1 cellular context compared by ENCODE assay signal in the genomic region with DNA sequence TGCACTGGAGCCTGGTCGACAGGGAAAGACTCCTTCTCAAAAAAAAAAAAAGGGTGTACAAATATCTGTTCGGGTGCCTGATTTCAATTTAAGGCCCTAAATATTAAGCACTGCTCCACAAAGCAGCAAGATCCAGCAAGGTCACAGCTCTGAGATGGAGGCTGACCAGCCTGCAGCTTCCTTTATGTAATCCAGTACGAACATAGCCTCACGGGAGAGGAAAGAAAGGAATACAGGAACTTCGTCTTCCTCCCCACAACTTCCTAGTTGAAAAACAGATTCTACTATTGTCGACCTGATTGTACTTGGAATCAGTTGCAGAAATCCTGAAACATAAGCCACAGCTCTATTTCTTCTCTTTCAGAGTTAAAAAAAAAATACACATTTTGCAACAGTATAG.
TF ChIP-seq lines count a peak whose summit lies in the region.

No MANE protein-coding gene starts in this region.

TF ChIP-seq in GM23338, 12 proteins besides CTCF, POLR2A, EP300 and RAD21 (continued from another document):
- TF ChIP-seq, protein P1, sequence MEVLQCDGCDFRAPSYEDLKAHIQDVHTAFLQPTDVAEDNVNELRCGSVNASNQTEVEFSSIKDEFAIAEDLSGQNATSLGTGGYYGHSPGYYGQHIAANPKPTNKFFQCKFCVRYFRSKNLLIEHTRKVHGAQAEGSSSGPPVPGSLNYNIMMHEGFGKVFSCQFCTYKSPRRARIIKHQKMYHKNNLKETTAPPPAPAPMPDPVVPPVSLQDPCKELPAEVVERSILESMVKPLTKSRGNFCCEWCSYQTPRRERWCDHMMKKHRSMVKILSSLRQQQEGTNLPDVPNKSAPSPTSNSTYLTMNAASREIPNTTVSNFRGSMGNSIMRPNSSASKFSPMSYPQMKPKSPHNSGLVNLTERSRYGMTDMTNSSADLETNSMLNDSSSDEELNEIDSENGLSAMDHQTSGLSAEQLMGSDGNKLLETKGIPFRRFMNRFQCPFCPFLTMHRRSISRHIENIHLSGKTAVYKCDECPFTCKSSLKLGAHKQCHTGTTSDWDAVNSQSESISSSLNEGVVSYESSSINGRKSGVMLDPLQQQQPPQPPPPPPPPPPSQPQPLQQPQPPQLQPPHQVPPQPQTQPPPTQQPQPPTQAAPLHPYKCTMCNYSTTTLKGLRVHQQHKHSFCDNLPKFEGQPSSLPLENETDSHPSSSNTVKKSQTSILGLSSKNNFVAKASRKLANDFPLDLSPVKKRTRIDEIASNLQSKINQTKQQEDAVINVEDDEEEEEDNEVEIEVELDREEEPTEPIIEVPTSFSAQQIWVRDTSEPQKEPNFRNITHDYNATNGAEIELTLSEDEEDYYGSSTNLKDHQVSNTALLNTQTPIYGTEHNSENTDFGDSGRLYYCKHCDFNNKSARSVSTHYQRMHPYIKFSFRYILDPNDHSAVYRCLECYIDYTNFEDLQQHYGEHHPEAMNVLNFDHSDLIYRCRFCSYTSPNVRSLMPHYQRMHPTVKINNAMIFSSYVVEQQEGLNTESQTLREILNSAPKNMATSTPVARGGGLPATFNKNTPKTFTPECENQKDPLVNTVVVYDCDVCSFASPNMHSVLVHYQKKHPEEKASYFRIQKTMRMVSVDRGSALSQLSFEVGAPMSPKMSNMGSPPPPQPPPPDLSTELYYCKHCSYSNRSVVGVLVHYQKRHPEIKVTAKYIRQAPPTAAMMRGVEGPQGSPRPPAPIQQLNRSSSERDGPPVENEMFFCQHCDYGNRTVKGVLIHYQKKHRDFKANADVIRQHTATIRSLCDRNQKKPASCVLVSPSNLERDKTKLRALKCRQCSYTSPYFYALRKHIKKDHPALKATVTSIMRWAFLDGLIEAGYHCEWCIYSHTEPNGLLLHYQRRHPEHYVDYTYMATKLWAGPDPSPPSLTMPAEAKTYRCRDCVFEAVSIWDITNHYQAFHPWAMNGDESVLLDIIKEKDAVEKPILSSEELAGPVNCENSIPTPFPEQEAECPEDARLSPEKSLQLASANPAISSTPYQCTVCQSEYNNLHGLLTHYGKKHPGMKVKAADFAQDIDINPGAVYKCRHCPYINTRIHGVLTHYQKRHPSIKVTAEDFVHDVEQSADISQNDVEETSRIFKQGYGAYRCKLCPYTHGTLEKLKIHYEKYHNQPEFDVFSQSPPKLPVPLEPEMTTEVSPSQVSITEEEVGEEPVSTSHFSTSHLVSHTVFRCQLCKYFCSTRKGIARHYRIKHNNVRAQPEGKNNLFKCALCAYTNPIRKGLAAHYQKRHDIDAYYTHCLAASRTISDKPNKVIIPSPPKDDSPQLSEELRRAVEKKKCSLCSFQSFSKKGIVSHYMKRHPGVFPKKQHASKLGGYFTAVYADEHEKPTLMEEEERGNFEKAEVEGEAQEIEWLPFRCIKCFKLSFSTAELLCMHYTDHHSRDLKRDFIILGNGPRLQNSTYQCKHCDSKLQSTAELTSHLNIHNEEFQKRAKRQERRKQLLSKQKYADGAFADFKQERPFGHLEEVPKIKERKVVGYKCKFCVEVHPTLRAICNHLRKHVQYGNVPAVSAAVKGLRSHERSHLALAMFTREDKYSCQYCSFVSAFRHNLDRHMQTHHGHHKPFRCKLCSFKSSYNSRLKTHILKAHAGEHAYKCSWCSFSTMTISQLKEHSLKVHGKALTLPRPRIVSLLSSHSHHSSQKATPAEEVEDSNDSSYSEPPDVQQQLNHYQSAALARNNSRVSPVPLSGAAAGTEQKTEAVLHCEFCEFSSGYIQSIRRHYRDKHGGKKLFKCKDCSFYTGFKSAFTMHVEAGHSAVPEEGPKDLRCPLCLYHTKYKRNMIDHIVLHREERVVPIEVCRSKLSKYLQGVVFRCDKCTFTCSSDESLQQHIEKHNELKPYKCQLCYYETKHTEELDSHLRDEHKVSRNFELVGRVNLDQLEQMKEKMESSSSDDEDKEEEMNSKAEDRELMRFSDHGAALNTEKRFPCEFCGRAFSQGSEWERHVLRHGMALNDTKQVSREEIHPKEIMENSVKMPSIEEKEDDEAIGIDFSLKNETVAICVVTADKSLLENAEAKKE (CRISPR knock-in tag; IDR thresholded peaks at IDR 0.05) = no peak
- TF ChIP-seq NANOG (IDR thresholded peaks at IDR 0.05; ENCODE audit: borderline replicate concordance) = no peak
- TF ChIP-seq ZNF114 (CRISPR knock-in tag; IDR thresholded peaks at IDR 0.05) = no peak
- TF ChIP-seq ZNF331 (CRISPR knock-in tag; IDR thresholded peaks at IDR 0.05; ENCODE audit: low read depth) = no peak
- TF ChIP-seq, protein P2, sequence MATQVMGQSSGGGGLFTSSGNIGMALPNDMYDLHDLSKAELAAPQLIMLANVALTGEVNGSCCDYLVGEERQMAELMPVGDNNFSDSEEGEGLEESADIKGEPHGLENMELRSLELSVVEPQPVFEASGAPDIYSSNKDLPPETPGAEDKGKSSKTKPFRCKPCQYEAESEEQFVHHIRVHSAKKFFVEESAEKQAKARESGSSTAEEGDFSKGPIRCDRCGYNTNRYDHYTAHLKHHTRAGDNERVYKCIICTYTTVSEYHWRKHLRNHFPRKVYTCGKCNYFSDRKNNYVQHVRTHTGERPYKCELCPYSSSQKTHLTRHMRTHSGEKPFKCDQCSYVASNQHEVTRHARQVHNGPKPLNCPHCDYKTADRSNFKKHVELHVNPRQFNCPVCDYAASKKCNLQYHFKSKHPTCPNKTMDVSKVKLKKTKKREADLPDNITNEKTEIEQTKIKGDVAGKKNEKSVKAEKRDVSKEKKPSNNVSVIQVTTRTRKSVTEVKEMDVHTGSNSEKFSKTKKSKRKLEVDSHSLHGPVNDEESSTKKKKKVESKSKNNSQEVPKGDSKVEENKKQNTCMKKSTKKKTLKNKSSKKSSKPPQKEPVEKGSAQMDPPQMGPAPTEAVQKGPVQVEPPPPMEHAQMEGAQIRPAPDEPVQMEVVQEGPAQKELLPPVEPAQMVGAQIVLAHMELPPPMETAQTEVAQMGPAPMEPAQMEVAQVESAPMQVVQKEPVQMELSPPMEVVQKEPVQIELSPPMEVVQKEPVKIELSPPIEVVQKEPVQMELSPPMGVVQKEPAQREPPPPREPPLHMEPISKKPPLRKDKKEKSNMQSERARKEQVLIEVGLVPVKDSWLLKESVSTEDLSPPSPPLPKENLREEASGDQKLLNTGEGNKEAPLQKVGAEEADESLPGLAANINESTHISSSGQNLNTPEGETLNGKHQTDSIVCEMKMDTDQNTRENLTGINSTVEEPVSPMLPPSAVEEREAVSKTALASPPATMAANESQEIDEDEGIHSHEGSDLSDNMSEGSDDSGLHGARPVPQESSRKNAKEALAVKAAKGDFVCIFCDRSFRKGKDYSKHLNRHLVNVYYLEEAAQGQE (IDR thresholded peaks at IDR 0.05; ENCODE audit: unreplicated experiment) = no peak
- TF ChIP-seq EZH2 (IDR thresholded peaks at IDR 0.05; ENCODE audit: low read depth, unreplicated experiment) = no peak
- TF ChIP-seq, protein P3, sequence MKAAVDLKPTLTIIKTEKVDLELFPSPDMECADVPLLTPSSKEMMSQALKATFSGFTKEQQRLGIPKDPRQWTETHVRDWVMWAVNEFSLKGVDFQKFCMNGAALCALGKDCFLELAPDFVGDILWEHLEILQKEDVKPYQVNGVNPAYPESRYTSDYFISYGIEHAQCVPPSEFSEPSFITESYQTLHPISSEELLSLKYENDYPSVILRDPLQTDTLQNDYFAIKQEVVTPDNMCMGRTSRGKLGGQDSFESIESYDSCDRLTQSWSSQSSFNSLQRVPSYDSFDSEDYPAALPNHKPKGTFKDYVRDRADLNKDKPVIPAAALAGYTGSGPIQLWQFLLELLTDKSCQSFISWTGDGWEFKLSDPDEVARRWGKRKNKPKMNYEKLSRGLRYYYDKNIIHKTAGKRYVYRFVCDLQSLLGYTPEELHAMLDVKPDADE (IDR thresholded peaks at IDR 0.05) = no peak
- TF ChIP-seq CREB1 (CRISPR knock-in tag; IDR thresholded peaks at IDR 0.05; ENCODE audit: low read depth) = no peak
- TF ChIP-seq POLR2AphosphoS5 (IDR thresholded peaks at IDR 0.05; ENCODE audit: low read depth) = no peak
